In the genomic region with DNA sequence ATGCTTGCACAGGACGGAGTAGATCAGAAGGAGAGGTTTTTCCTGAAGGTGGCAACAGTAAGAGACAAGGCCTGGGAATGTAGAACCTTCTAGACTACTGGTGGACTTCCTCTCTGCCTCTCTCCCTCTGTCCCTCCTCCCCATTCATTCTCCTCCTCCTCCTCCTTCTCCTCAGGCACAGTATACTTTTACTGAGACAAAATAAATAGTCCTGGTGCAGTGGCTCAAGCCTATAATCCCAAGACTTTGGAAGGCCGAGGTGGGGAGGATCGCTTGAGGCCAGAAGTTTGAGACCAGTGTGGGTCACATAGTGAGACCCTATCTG, we compare ENCODE assay signal across 16 cellular contexts.
"Had no signal": no experiment of that assay in that cellular context is flagged by ENCODE, and none has a peak within 500 bp of the region (broad histone marks: within the 10 kb centered on the region; RNA-seq: fewer than 3 reads in every experiment).

No MANE protein-coding gene starts in this region.

- ATAC-seq: activated T-cell treated with anti-CD3 and anti-CD28 coated beads, Interleukin-2, amount 50 U/mL, for 72 hours; effector memory CD8-positive, alpha-beta T cell had no signal

- DNase-seq: activated B cell treated with CpG ODN at 0.5 μM for 24 hours; activated CD4-positive, alpha-beta T cell treated with anti-CD3 and anti-CD28 coated beads, Interleukin-2, amount 10 ng/mL, durations not matched to agents 24 days and 14 days; activated CD8-positive, alpha-beta memory T cell treated with anti-CD3 and anti-CD28 coated beads, Interleukin-2, amount 50 U/mL, for 48 hours; activated gamma-delta T cell treated with Interleukin-2 at 50 U/mL for 16 hours; activated T-cell treated with anti-CD3 and anti-CD28 coated beads, Interleukin-2, amount 50 U/mL, for 72 hours; amniotic stem cell; central memory CD4-positive, alpha-beta T cell; effector memory CD8-positive, alpha-beta T cell; foreskin melanocyte; head of caudate nucleus; immature natural killer cell; mesenchymal stem cell; stimulated activated CD4-positive, alpha-beta T cell treated with anti-CD3 and anti-CD28 coated beads, Interleukin-12 subunit alpha, Interleukin-12 subunit beta, amount 100 ng/mL, for 4 hours; stimulated activated CD4-positive, alpha-beta T cell treated with anti-CD3 and anti-CD28 coated beads, Interleukin-2, amount 100 ng/mL, for 24 hours; substantia nigra; trophoblast cell had no signal
